8 cellular contexts compared by ENCODE assay signal in genomic region chr17:30093463-30094147, GRCh38. TPM values are rescaled to one million over a fixed set of nuclear protein-coding genes. Genes with fewer than 3 reads are reported as not detected.
A peak's percentile ranks its signal among the peaks of the same experiment; 100 is the strongest.
DNase-seq lines count a peak whose midpoint lies in the region; ATAC-seq and TF ChIP-seq lines count a peak whose summit lies in the region.

No MANE protein-coding gene starts in this region.

- H3K4me1 Mint-ChIP-seq in activated CD4-positive, alpha-beta memory T cell treated with anti-CD3 and anti-CD28 coated beads for 36 hours (ENCODE audit: low read depth): peaks cover 4% of the 10 kb centered on the region

- in situ Hi-C loops in GM23248 (cut with MboI): loop anchor here (10.0 kb wide), 1 partner anchor 289 kb away; no protein-coding TSS in a partner anchor
- in situ Hi-C loops in transverse colon (cut with MboI; ENCODE audit: low pct_ligation_motif_present in 1 of 4, low pct_unique_long_range_greater_than_20kb in 1 of 4, low sequenced_read_pairs in 3 of 4): loop anchor here in 3 of 4 donors (10.0 to 25.0 kb wide), 2 partner anchors 59 to 281 kb away; no protein-coding TSS in a partner anchor

- CTCF ChIA-PET in activated CD4-positive, alpha-beta memory T cell treated with anti-CD3 and anti-CD28 coated beads for 36 hours (lab: Charles Lee): interaction anchor here (0.6 to 6.0 kb wide), 43 partner anchors 9 to 627 kb away, joined by 3 to 69 read pairs (median 4); partner anchors contain the start of gene SSH2

- H3K9me2 ChIP-seq in GM23248 (ENCODE audit: insufficient read depth): no peaks in the 10 kb centered on the region

- WGBS in GM23248 (ENCODE audit: low coverage in 1 of 2, low lambda C conversion rate in 2 of 2, missing lambda C conversion rate in 2 of 2), 2 experiments: 18 to 19% methylated on average over 12 of the region's 12 CpGs
- 13 to 25% methylated on average over 4 to 11 of the region's 12 CpGs for WGBS in transverse colon (ENCODE audit: low coverage in 1 of 2), 2 donors

- H3K9ac ChIP-seq in BLaER1 (no peak overlapping the region), GM23248 (no peak overlapping the region)

- H3K4me3 ChIP-seq in BLaER1: no peak overlapping the region
- no peak overlapping the region for H3K4me3 ChIP-seq in GM23248
- H3K4me3 ChIP-seq in transverse colon: no peak overlapping the region

- peaks cover 21% of the 10 kb centered on the region for H3F3A ChIP-seq in GM23248 (ENCODE audit: insufficient read depth)

- ATAC-seq in HG02798 (IDR thresholded peaks at IDR 0.05; ENCODE audit: poor library complexity, unreplicated experiment): no peak

- H3K4me1 ChIP-seq in BLaER1 (peaks cover 31% of the 10 kb centered on the region), GM23248 (ENCODE audit: insufficient read depth) (peaks cover 31% of the 10 kb centered on the region), transverse colon (peaks cover 0 to 8% (median 6%) of the 10 kb centered on the region in 4 donors)

- H3K36me3 ChIP-seq in BLaER1: no peaks in the 10 kb centered on the region
- no peaks in the 10 kb centered on the region for H3K36me3 ChIP-seq in GM23248 (ENCODE audit: low read depth)
- H3K36me3 ChIP-seq in transverse colon: no peaks in the 10 kb centered on the region

- peaks cover 13% of the 10 kb centered on the region for H3K27me3 Mint-ChIP-seq in activated CD4-positive, alpha-beta memory T cell treated with anti-CD3 and anti-CD28 coated beads for 36 hours

- H3K27ac Mint-ChIP-seq in activated CD4-positive, alpha-beta memory T cell treated with anti-CD3 and anti-CD28 coated beads for 36 hours: no peak overlapping the region

- H3K36me3 Mint-ChIP-seq in activated CD4-positive, alpha-beta memory T cell treated with anti-CD3 and anti-CD28 coated beads for 36 hours: no peaks in the 10 kb centered on the region

- H3K27me3 ChIP-seq in BLaER1: no peaks in the 10 kb centered on the region
- H3K27me3 ChIP-seq in GM23248 (replicated peaks; ENCODE audit: insufficient read depth): no peaks in the 10 kb centered on the region
- H3K27me3 ChIP-seq in transverse colon: peaks cover 4% of the 10 kb centered on the region

- H3K27ac ChIP-seq in BLaER1 (no peak overlapping the region), GM23248 (no peak overlapping the region), transverse colon (no peak overlapping the region)

- H3K9me3 ChIP-seq in BLaER1: no peaks in the 10 kb centered on the region
- H3K9me3 ChIP-seq in GM23248 (ENCODE audit: low read depth): no peaks in the 10 kb centered on the region
- H3K9me3 ChIP-seq in transverse colon: no peaks in the 10 kb centered on the region

- H4K20me1 ChIP-seq in BLaER1 (no peaks in the 10 kb centered on the region), GM23248 (ENCODE audit: insufficient read depth) (no peaks in the 10 kb centered on the region)

- TF ChIP-seq POLR2A in transverse colon (IDR thresholded peaks at IDR 0.05): no peak

- peak overlapping the region; percentile 44; the same call in 1 of the 2 replicates for H3K4me2 ChIP-seq in BLaER1
- H3K4me2 ChIP-seq in GM23248 (ENCODE audit: unreplicated experiment): peak overlapping the region; percentile 66

- TF ChIP-seq EP300 in transverse colon (IDR thresholded peaks at IDR 0.05; ENCODE audit: low read depth): no peak

- POLR2A ChIA-PET in activated CD4-positive, alpha-beta memory T cell treated with anti-CD3 and anti-CD28 coated beads for 36 hours (lab: Charles Lee): no interaction called here

- no peaks in the 10 kb centered on the region for H3K79me2 ChIP-seq in GM23248 (ENCODE audit: insufficient read depth)

- no peaks in the 10 kb centered on the region for H3K9me3 Mint-ChIP-seq in activated CD4-positive, alpha-beta memory T cell treated with anti-CD3 and anti-CD28 coated beads for 36 hours

- peak; percentile 76 to 88 (median 85) for TF ChIP-seq CTCF in transverse colon (IDR thresholded peaks at IDR 0.05)

- H3K4me3 Mint-ChIP-seq in activated CD4-positive, alpha-beta memory T cell treated with anti-CD3 and anti-CD28 coated beads for 36 hours: no peak overlapping the region

- intact Hi-C loops in activated CD4-positive, alpha-beta memory T cell treated with anti-CD3 and anti-CD28 coated beads for 36 hours (cut with micrococcal nuclease): loop anchor here (1.0 to 10.0 kb wide), 3 partner anchors 67 to 469 kb away; partner anchors contain the start of gene CORO6
- intact Hi-C loops in transverse colon (cut with DNase I; ENCODE audit: low total_unique reads): loop anchor here (5.0 kb wide), 1 partner anchor 286 kb away; no protein-coding TSS in a partner anchor

- DNase-seq in GM23248 (peak; percentile 71), NCI-H526 treated with DMSO at 0.1 percent for 48 hours (lab: John Stamatoyannopoulos, UW) (peak; percentile 66), epidermal melanocyte (ENCODE audit: insufficient read length, low spot score) (peak; percentile 83), middle frontal gyrus (ENCODE audit: extremely low spot score, low spot score) (peak; percentile 62), transverse colon (peak; percentile 22)
- peak; percentile 46 for DNase-seq in activated CD4-positive, alpha-beta memory T cell treated with anti-CD3 and anti-CD28 coated beads for 36 hours

- H2AFZ ChIP-seq in GM23248: peak overlapping the region; percentile 69

RNA-seq across cellular contexts. Expression of gene NSRP1, which starts 23.0 kb away (rescaled TPM):
- 7.7 and 11.8 TPM in 2 replicates for total RNA-seq in GM23248 (2014; rRNA removed; shearing (Covaris generic))
- polyA plus RNA-seq in GM23248 (2016; fragmentation: Nextera tagmentation; extraction: Ambion mirVana): 53.5 and 54.8 TPM in 2 replicates
- total RNA-seq in activated CD4-positive, alpha-beta memory T cell treated with anti-CD3 and anti-CD28 coated beads for 36 hours: 10 to 100 TPM; 24.3 to 26.5 TPM
- 10 to 100 TPM; 16.2 to 60.2 (median 42.7) TPM for total RNA-seq in transverse colon

Comparison
In these comparisons a context has a peak if more than half of its experiments do, and no peak if none do; other contexts are left out.
1. DNase-seq: peak in every context shown above with its lines; median percentile 83 in epidermal melanocyte; 71 in GM23248; 66 in NCI-H526 treated with DMSO at 0.1 percent for 48 hours; 62 in middle frontal gyrus; 46 in activated CD4-positive, alpha-beta memory T cell treated with anti-CD3 and anti-CD28 coated beads for 36 hours; 22 in transverse colon.